ENCODE assay signal across 1 cellular context in genomic region chr1:167225920-167226319, GRCh38.
TF ChIP-seq lines count a peak whose summit lies in the region.

No MANE protein-coding gene starts in this region.

TF ChIP-seq in HEK293, 187 proteins besides CTCF, POLR2A, EP300 and RAD21 (continued from another document):
- TF ChIP-seq ZNF837 (tag by site-specific recombination; IDR thresholded peaks at IDR 0.05) = no peak
TF ChIP-seq in HEK293: peak in this region for 2.
